Comparison of ENCODE assay signal across 25 cellular contexts in genomic region chr22:45777852-45778172, GRCh38.
DNase-seq lines count a peak whose midpoint lies in the region; ATAC-seq, FAIRE-seq and TF ChIP-seq lines count a peak whose summit lies in the region.
"Had no signal": no experiment of that assay in that cellular context is flagged by ENCODE, and none has a peak within 500 bp of the region (broad histone marks: within the 10 kb centered on the region; RNA-seq: fewer than 3 reads in every experiment).

No MANE protein-coding gene starts in this region.

- TF ChIP-seq POLR2A in HepG2 (IDR thresholded peaks at IDR 0.05; ENCODE audit: insufficient read depth in 1 of 2, low read depth in 2 of 2, low read length in 2 of 2): no peak
- no peak for TF ChIP-seq POLR2A in right lobe of liver (IDR thresholded peaks at IDR 0.05)

- intact Hi-C loops in HepG2 (cut with micrococcal nuclease; ENCODE audit: unreplicated experiment) (no loop called here), right lobe of liver (cut with DNase I) (no loop called here)

- POLR2A ChIA-PET in HepG2 (lab: Yijun Ruan, JAX): no interaction called here

- TF ChIP-seq EP300 in HepG2 (IDR thresholded peaks at IDR 0.05; ENCODE audit: low read depth in 2 of 2, low read length in 2 of 2): no peak
- no peak for TF ChIP-seq EP300 in HepG2 (CRISPR knock-in tag; IDR thresholded peaks at IDR 0.05; ENCODE audit: borderline replicate concordance)

- CTCF ChIA-PET in HepG2 (lab: Yijun Ruan, JAX; ENCODE audit: low intra/inter-chr PET ratio, low total read pairs): no interaction called here

- H3K36me3 ChIP-seq in HepG2 (replicated peaks in 1 of 2; ENCODE audit: control insufficient read depth in 1 of 2, insufficient read depth in 2 of 2, low read length in 2 of 2) (peaks cover 2 to 22% of the 10 kb centered on the region in 2 experiments; a peak in 2 of 5 replicates), right lobe of liver (no peaks in the 10 kb centered on the region), RWPE2 (ENCODE audit: low read depth) (no peaks in the 10 kb centered on the region; the same call in 1 of the 2 replicates)
- H3K36me3 ChIP-seq: thoracic aorta, vagina had no signal

- H3K4me3 ChIP-seq in HepG2 (replicated peaks in 1 of 3; ENCODE audit: insufficient read depth in 1 of 3, low read depth in 2 of 3, low read length in 3 of 3) (no peak overlapping the region), right lobe of liver (no peak overlapping the region), RWPE2 (ENCODE audit: severe bottlenecking) (no peak overlapping the region)
- H3K4me3 ChIP-seq: coronary artery, thoracic aorta, vagina had no signal

- no peak for FAIRE-seq in HepG2 (lab: Jason Lieb, UNC)
- peak; percentile 46 for FAIRE-seq in urothelium cell line (lab: Jason Lieb, UNC)
- FAIRE-seq: A204.1, D721Med, H54 had no signal

- TF ChIP-seq RAD21 in HepG2 (CRISPR knock-in tag; IDR thresholded peaks at IDR 0.05): no peak

- H2AFZ ChIP-seq in HepG2 (ENCODE audit: low read length): no peak overlapping the region

- BruUV-seq in HepG2 (replicated peaks; lab: Mats Ljungman, UMichigan): no TSS peak

- 80% methylated on average over 1 of the region's 1 CpG for whole genome bisulfite sequencing in HepG2 (ENCODE audit: low lambda C conversion rate)
- WGBS in right lobe of liver (ENCODE audit: insufficient coverage, low coverage, low lambda C conversion rate, missing lambda C conversion rate): 91% methylated on average over 1 of the region's 1 CpG

- no peaks in the 10 kb centered on the region for H4K20me1 ChIP-seq in HepG2 (ENCODE audit: insufficient read depth, low read length)

- no peak overlapping the region for H3K9ac ChIP-seq in HepG2 (ENCODE audit: insufficient read depth, low read depth, low read length)

- no peaks in the 10 kb centered on the region for H3K4me1 ChIP-seq in HepG2 (ENCODE audit: insufficient read depth, low read length)
- H3K4me1 ChIP-seq in right lobe of liver: no peaks in the 10 kb centered on the region
- H3K4me1 ChIP-seq in RWPE2 (ENCODE audit: insufficient read depth, poor library complexity, severe bottlenecking): peaks cover 31% of the 10 kb centered on the region

- ATAC-seq in HepG2 (no peak), right lobe of liver (no peak), RWPE2 (ENCODE audit: low read depth) (no peak), GM18873 (IDR thresholded peaks at IDR 0.05; ENCODE audit: low FRiP score, unreplicated experiment) (no peak)
- ATAC-seq: activated CD4-positive, alpha-beta T cell treated with anti-CD3 and anti-CD28 coated beads for 36 hours; right cardiac atrium; stimulated activated naive CD8-positive, alpha-beta T cell treated with anti-CD3 and anti-CD28 coated beads, Interleukin-15, amount 100 ng/mL, for 72 hours had no signal

- no peak overlapping the region for H3K27ac ChIP-seq in HepG2 (ENCODE audit: extremely low read length, insufficient read depth, low read length)
- H3K27ac ChIP-seq in right lobe of liver: no peak overlapping the region
- peak overlapping the region; percentile 94 for H3K27ac ChIP-seq in RWPE2 (ENCODE audit: poor library complexity, severe bottlenecking)
- H3K27ac ChIP-seq in epithelial cell of prostate: peak overlapping the region; percentile 30
- H3K27ac ChIP-seq: coronary artery, HL-60, thoracic aorta, vagina had no signal

- H3K27me3 ChIP-seq in HepG2 (ENCODE audit: control insufficient read depth in 1 of 2, insufficient read depth in 2 of 2, low read length in 2 of 2): no peaks in the 10 kb centered on the region
- H3K27me3 ChIP-seq in right lobe of liver: no peaks in the 10 kb centered on the region
- H3K27me3 ChIP-seq in RWPE2 (ENCODE audit: insufficient read depth, poor library complexity, severe bottlenecking): no peaks in the 10 kb centered on the region
- H3K27me3 ChIP-seq: vagina had no signal

- H3K4me2 ChIP-seq in HepG2 (ENCODE audit: low read depth, low read length): no peak overlapping the region

- no peak for DNase-seq in HepG2 (ENCODE audit: low spot score)
- DNase-seq in right lobe of liver: no peak
- no peak for DNase-seq in RWPE2 (ENCODE audit: low spot score)
- DNase-seq in epithelial cell of prostate (ENCODE audit: low read depth, low spot score): no peak
- no peak for DNase-seq in urothelium cell line (ENCODE audit: low spot score)
- DNase-seq in mesenteric fat pad (ENCODE audit: low spot score): no peak
- DNase-seq in effector CD4-positive, alpha-beta T cell: no peak
- DNase-seq: activated CD4-positive, alpha-beta T cell treated with anti-CD3 and anti-CD28 coated beads for 36 hours; AML-193; CD4-positive, alpha-beta T cell; effector memory CD4-positive, alpha-beta T cell; Kasumi-1; NCI-H1417 treated with DMSO at 0.1 percent for 48 hours; NCI-H2081 treated with DMSO at 0.1 percent for 48 hours; NCI-H748 treated with DMSO at 0.1 percent for 48 hours; right cardiac atrium; stimulated activated naive CD8-positive, alpha-beta T cell treated with anti-CD3 and anti-CD28 coated beads, Interleukin-15, amount 100 ng/mL, for 72 hours had no signal

- in situ Hi-C loops in HepG2 (cut with HindIII; ENCODE audit: extremely low pct_ligation_motif_present, low pct_unique_long_range_greater_than_20kb): no loop called here

- TF ChIP-seq CTCF in HepG2 (CRISPR knock-in tag; IDR thresholded peaks at IDR 0.05) (no peak), right lobe of liver (IDR thresholded peaks at IDR 0.05) (no peak), RWPE2 (IDR thresholded peaks at IDR 0.05; ENCODE audit: poor library complexity, severe bottlenecking) (no peak)

- no peaks in the 10 kb centered on the region for H3K9me3 ChIP-seq in HepG2 (ENCODE audit: low read length)
- H3K9me3 ChIP-seq in right lobe of liver: no peaks in the 10 kb centered on the region
- H3K9me3 ChIP-seq in RWPE2 (ENCODE audit: severe bottlenecking): no peaks in the 10 kb centered on the region
- H3K9me3 ChIP-seq: thoracic aorta, vagina had no signal

- H3K79me2 ChIP-seq in HepG2 (ENCODE audit: insufficient read depth, low read length): no peaks in the 10 kb centered on the region

TF ChIP-seq in HepG2, 621 proteins besides CTCF, POLR2A, EP300 and RAD21:
- TF ChIP-seq NFIB (CRISPR knock-in tag; IDR thresholded peaks at IDR 0.05; ENCODE audit: borderline replicate concordance): no peak
- TF ChIP-seq ZBTB40 (IDR thresholded peaks at IDR 0.05): no peak
- TF ChIP-seq ZBTB40 (CRISPR knock-in tag; IDR thresholded peaks at IDR 0.05): peak; percentile 64; the same call in 1 of the 2 replicates

Comparison
In these comparisons a context has a peak if more than half of its experiments do, and no peak if none do; other contexts are left out.
1. H3K27ac ChIP-seq: peak in RWPE2 (single experiment) and epithelial cell of prostate (single experiment); none in HepG2 (single experiment) and right lobe of liver (0 of 3).